Comparison of ENCODE assay signal across 1 cellular context in genomic region chr11:63567044-63567840, GRCh38.
TF ChIP-seq lines count a peak whose summit lies in the region.

No MANE protein-coding gene starts in this region.

TF ChIP-seq in K562, 482 proteins besides CTCF, POLR2A, EP300 and RAD21 (continued from another document and continues in another):
- TF ChIP-seq TFE3 (CRISPR knock-in tag; IDR thresholded peaks at IDR 0.05) (no peak), MBD2 (IDR thresholded peaks at IDR 0.05; ENCODE audit: borderline replicate concordance, low read depth) (peak; percentile 39; the same call in 1 of the 2 replicates), HNRNPH1 (optimal IDR thresholded peaks at IDR 0.05; ENCODE audit: low read depth, low read length) (no peak), NFRKB (IDR thresholded peaks at IDR 0.05; ENCODE audit: low read depth) (0 out of 2 replicates have a peak, but pooled peaks have one; percentile 27), BCLAF1 (IDR thresholded peaks at IDR 0.05; ENCODE audit: borderline replicate concordance in 1 of 2, control insufficient read depth in 1 of 2, low read depth in 2 of 2, low read length in 1 of 2) (no peak), LEF1 (IDR thresholded peaks at IDR 0.05) (peak; percentile 89), CBFA2T2 (conservative IDR thresholded peaks at IDR 0.05) (peak; percentile 85), ZNF592 (IDR thresholded peaks at IDR 0.05) (peak; percentile 62; the same call in 1 of the 2 replicates), ZNF232 (CRISPR knock-in tag; IDR thresholded peaks at IDR 0.05) (no peak), NCOR1 (IDR thresholded peaks at IDR 0.05) (peak; percentile 85), HDAC2 (IDR thresholded peaks at IDR 0.05) (peak; percentile 93), HDGF (IDR thresholded peaks at IDR 0.05) (0 out of 2 replicates have a peak, but pooled peaks have one; percentile 28), ZNF644 (tag; IDR thresholded peaks at IDR 0.05; ENCODE audit: low read depth) (peak; percentile 79; the same call in 1 of the 2 replicates), ZNF436 (CRISPR knock-in tag; IDR thresholded peaks at IDR 0.05) (no peak), PYGO2 (tag; IDR thresholded peaks at IDR 0.05) (0 out of 2 replicates have a peak, but pooled peaks have one; percentile 8), SMARCE1 (IDR thresholded peaks at IDR 0.05) (peak; percentile 92), ZNF316 (IDR thresholded peaks at IDR 0.05) (peak; percentile 98), ZNF140 (CRISPR knock-in tag; IDR thresholded peaks at IDR 0.05) (no peak), NCOA6 (IDR thresholded peaks at IDR 0.05) (peak; percentile 41; the same call in 1 of the 2 replicates), ZNF707 (CRISPR knock-in tag; conservative IDR thresholded peaks at IDR 0.05) (no peak), FOXA3 (CRISPR knock-in tag; conservative IDR thresholded peaks at IDR 0.05 in 1 of 2, IDR thresholded peaks at IDR 0.05 in 1 of 2) (0 out of 4 replicates have a peak, but pooled peaks of 1 of the 2 experiments have one; percentile 22), TRIM28 (IDR thresholded peaks at IDR 0.05) (0 out of 2 replicates have a peak, but pooled peaks have one; percentile 20), FOSL1 (tag; conservative IDR thresholded peaks at IDR 0.05) (peak; percentile 91), ZNF165 (CRISPR knock-in tag; IDR thresholded peaks at IDR 0.05; ENCODE audit: borderline replicate concordance) (no peak), MTA1 (IDR thresholded peaks at IDR 0.05; ENCODE audit: borderline replicate concordance) (peak; percentile 82; the same call in 1 of the 2 replicates), ZNF764 (CRISPR knock-in tag; IDR thresholded peaks at IDR 0.05; ENCODE audit: low read depth) (no peak), ARID3A (IDR thresholded peaks at IDR 0.05; ENCODE audit: borderline replicate concordance, low read depth, low read length) (peak; percentile 88), VEZF1 (CRISPR knock-in tag; IDR thresholded peaks at IDR 0.05) (peak; percentile 50), EZH2 (IDR thresholded peaks at IDR 0.05; ENCODE audit: borderline replicate concordance, low read depth, low read length) (no peak), SMARCC2 (IDR thresholded peaks at IDR 0.05; ENCODE audit: low read depth) (peak; percentile 90; the same call in 1 of the 2 replicates), JUN (IDR thresholded peaks at IDR 0.05; ENCODE audit: borderline replicate concordance, low read depth, low read length) (peak; percentile 60), JUN (CRISPR knock-in tag; IDR thresholded peaks at IDR 0.05; ENCODE audit: borderline replicate concordance) (no peak), NR2C2 (CRISPR knock-in tag; IDR thresholded peaks at IDR 0.05) (no peak), NR2C2 (tag; IDR thresholded peaks at IDR 0.05) (peak; percentile 24; the same call in 1 of the 2 replicates), RFX1 (IDR thresholded peaks at IDR 0.05) (peak; percentile 85), ARNT (IDR thresholded peaks at IDR 0.05) (peak; percentile 75 to 87; a peak in 3 of 4 replicates), ZNF589 (CRISPR knock-in tag; IDR thresholded peaks at IDR 0.05; ENCODE audit: low read depth) (peak; percentile 18; the same call in 1 of the 2 replicates), FOXJ3 (CRISPR knock-in tag; IDR thresholded peaks at IDR 0.05) (peak; percentile 87), ELF2 (CRISPR knock-in tag; IDR thresholded peaks at IDR 0.05) (0 out of 2 replicates have a peak, but pooled peaks have one; percentile 47), MAX (CRISPR knock-in tag; IDR thresholded peaks at IDR 0.05) (peak; percentile 52; the same call in 1 of the 2 replicates), C11orf30 (IDR thresholded peaks at IDR 0.05; ENCODE audit: low read depth) (peak; percentile 98), ATF3 (IDR thresholded peaks at IDR 0.05) (peak; percentile 86), ATF3 (CRISPR knock-in tag; conservative IDR thresholded peaks at IDR 0.05) (no peak), FOXM1 (IDR thresholded peaks at IDR 0.05; ENCODE audit: low read depth) (peak; percentile 61; the same call in 1 of the 2 replicates), FOXM1 (CRISPR knock-in tag; IDR thresholded peaks at IDR 0.05; ENCODE audit: low read depth) (no peak), ELF4 (CRISPR knock-in tag; IDR thresholded peaks at IDR 0.05) (no peak; the same call in 1 of the 2 replicates), PTRF (tag; IDR thresholded peaks at IDR 0.05) (no peak), ZNF3 (CRISPR knock-in tag; IDR thresholded peaks at IDR 0.05) (no peak), ZNF655 (CRISPR knock-in tag; IDR thresholded peaks at IDR 0.05) (no peak), TCF3 (CRISPR knock-in tag; IDR thresholded peaks at IDR 0.05) (peak; percentile 77)
